In the genomic region with DNA sequence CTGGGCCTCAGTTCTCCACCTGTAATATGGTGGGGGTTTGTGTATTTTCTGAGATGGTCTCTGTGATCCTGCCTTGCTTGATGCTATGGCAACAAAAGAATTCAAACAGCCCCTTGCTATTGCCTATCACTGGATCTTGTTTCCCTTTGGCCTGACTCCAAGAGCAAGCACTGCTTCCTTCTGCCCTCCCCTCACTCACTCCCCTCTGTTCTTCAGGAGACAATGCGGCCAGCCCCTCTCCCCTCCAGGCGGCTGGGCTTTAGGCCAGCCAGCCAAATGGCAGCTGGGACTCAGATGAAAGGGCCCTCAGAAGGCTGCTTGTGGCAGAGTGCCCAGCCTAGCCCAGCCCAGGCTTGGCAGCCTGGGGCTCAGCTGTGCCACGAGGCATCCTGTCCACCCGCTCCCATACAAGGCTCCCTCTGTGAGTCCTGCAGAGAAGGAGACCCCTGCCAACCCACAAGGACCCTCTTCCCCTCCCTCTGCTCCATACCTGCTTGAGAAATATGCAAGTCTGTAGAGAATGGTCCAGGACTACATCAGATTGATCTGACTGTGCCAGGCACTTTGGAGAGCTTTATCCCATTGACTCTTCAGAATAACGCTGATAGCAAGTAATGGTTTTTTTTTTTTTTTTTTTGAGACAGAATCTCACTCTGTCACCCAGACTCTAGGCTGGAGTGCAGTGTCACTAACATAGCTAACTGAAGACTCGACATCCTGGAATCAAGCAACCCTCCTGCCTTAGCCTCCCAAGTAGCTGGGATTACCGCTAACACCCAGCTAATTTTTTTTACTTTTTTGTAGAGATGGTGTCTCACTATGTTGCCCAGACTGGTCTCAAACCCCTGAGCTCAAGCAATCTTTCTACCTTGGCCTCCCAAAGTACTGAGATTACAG, we compare ENCODE assay signal across 1 cellular context.
TF ChIP-seq lines count a peak whose summit lies in the region.

No MANE protein-coding gene starts in this region.

TF ChIP-seq in IMR-90, 13 proteins besides CTCF, POLR2A, EP300 and RAD21:
- TF ChIP-seq MAZ (IDR thresholded peaks at IDR 0.05; ENCODE audit: borderline replicate concordance, low read depth, low read length) (no peak), FOS (IDR thresholded peaks at IDR 0.05; ENCODE audit: low read depth, low read length) (no peak), CHD1 (IDR thresholded peaks at IDR 0.05; ENCODE audit: low read depth, low read length) (no peak), BHLHE40 (IDR thresholded peaks at IDR 0.05; ENCODE audit: low read depth, low read length) (no peak), RCOR1 (IDR thresholded peaks at IDR 0.05; ENCODE audit: insufficient replicate concordance, low read length) (no peak), NFE2L2 (IDR thresholded peaks at IDR 0.05; ENCODE audit: low read depth, low read length) (no peak), MXI1 (IDR thresholded peaks at IDR 0.05; ENCODE audit: borderline replicate concordance, low read depth, low read length) (no peak), CEBPB (IDR thresholded peaks at IDR 0.05; ENCODE audit: low read depth, low read length) (no peak)
- TF ChIP-seq, protein P1, sequence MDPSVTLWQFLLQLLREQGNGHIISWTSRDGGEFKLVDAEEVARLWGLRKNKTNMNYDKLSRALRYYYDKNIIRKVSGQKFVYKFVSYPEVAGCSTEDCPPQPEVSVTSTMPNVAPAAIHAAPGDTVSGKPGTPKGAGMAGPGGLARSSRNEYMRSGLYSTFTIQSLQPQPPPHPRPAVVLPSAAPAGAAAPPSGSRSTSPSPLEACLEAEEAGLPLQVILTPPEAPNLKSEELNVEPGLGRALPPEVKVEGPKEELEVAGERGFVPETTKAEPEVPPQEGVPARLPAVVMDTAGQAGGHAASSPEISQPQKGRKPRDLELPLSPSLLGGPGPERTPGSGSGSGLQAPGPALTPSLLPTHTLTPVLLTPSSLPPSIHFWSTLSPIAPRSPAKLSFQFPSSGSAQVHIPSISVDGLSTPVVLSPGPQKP (IDR thresholded peaks at IDR 0.05; ENCODE audit: borderline replicate concordance, low read depth, low read length), result no peak
- TF ChIP-seq, protein P2, sequence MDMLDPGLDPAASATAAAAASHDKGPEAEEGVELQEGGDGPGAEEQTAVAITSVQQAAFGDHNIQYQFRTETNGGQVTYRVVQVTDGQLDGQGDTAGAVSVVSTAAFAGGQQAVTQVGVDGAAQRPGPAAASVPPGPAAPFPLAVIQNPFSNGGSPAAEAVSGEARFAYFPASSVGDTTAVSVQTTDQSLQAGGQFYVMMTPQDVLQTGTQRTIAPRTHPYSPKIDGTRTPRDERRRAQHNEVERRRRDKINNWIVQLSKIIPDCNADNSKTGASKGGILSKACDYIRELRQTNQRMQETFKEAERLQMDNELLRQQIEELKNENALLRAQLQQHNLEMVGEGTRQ (IDR thresholded peaks at IDR 0.05; ENCODE audit: low read depth, low read length), result no peak
